Comparison of ENCODE assay signal across 12 cellular contexts in genomic region chr7:44636041-44636580, GRCh38. TPM values are rescaled to one million over a fixed set of nuclear protein-coding genes. Genes with fewer than 3 reads are reported as not detected.
DNase-seq lines count a peak whose midpoint lies in the region; ATAC-seq and TF ChIP-seq lines count a peak whose summit lies in the region.
"Had no signal": no experiment of that assay in that cellular context is flagged by ENCODE, and none has a peak within 500 bp of the region (broad histone marks: within the 10 kb centered on the region; RNA-seq: fewer than 3 reads in every experiment).

No MANE protein-coding gene starts in this region.

- peaks cover 24% of the 10 kb centered on the region for H3K4me1 ChIP-seq in GM23338 (ENCODE audit: insufficient read depth)
- no peaks in the 10 kb centered on the region for H3K4me1 ChIP-seq in endodermal cell (ENCODE audit: control insufficient read depth, insufficient read depth, low read length)
- H3K4me1 ChIP-seq in rectal smooth muscle tissue (ENCODE audit: control insufficient read depth, insufficient read depth, low read length) = peaks cover 30% of the 10 kb centered on the region

- no peak overlapping the region; the same call in 1 of the 2 replicates for H3K27ac ChIP-seq in GM23338 (ENCODE audit: low read depth)
- H3K27ac ChIP-seq in endodermal cell (ENCODE audit: low read depth, low read length) = no peak overlapping the region
- peak overlapping the region; percentile 15 for H3K27ac ChIP-seq in rectal smooth muscle tissue (ENCODE audit: low read depth, low read length)

- no peaks in the 10 kb centered on the region for H3K9me3 ChIP-seq in endodermal cell (ENCODE audit: control insufficient read depth, low read length)

- peaks cover 8% of the 10 kb centered on the region for H3K27me3 Mint-ChIP-seq in GM23338 (ENCODE audit: insufficient read depth, low read depth, poor library complexity)
- H3K27me3 Mint-ChIP-seq in endodermal cell (ENCODE audit: insufficient read depth) = no peaks in the 10 kb centered on the region

- H3K4me3 ChIP-seq in GM23338 (no peak overlapping the region), endodermal cell (ENCODE audit: low read length) (no peak overlapping the region), rectal smooth muscle tissue (ENCODE audit: low read length) (no peak overlapping the region)
- H3K4me3 ChIP-seq: dorsolateral prefrontal cortex had no signal

- no peak overlapping the region for H3K4me2 ChIP-seq in GM23338

- 83 to 92% methylated on average over 2 to 3 of the region's 3 CpGs for WGBS in endodermal cell (ENCODE audit: insufficient coverage in 1 of 2, insufficient read length in 1 of 2), 2 experiments

- no peak overlapping the region for H2AFZ ChIP-seq in GM23338

- TF ChIP-seq CTCF in GM23338 (conservative IDR thresholded peaks at IDR 0.05; ENCODE audit: low read depth in 2 of 2) (no peak), endodermal cell (conservative IDR thresholded peaks at IDR 0.05) (no peak)

- no peak for DNase-seq in GM23338 (ENCODE audit: low spot score)
- DNase-seq in RPMI8226 = peak; percentile 82
- DNase-seq in endodermal cell = peak; percentile 43
- DNase-seq in G401 (ENCODE audit: low spot score) = no peak
- DNase-seq: activated gamma-delta T cell treated with Interleukin-2 at 50 U/mL for 16 hours, DMS53, dorsolateral prefrontal cortex, NCI-H524 treated with DMSO at 0.1 percent for 48 hours had no signal

- ATAC-seq in GM23338 = peak; percentile 5; the same call in 2 of the 3 replicates
- no peak for ATAC-seq in HG02759 (IDR thresholded peaks at IDR 0.05; ENCODE audit: unreplicated experiment)
- no peak for ATAC-seq in GM21737 (IDR thresholded peaks at IDR 0.05; ENCODE audit: unreplicated experiment)
- no peak for ATAC-seq in GM21360 (IDR thresholded peaks at IDR 0.05; ENCODE audit: unreplicated experiment)

- no peaks in the 10 kb centered on the region for H3K27me3 ChIP-seq in GM23338 (ENCODE audit: insufficient read depth)
- H3K27me3 ChIP-seq in endodermal cell (ENCODE audit: control insufficient read depth, insufficient read depth, low read length, poor library complexity, severe bottlenecking) = no peaks in the 10 kb centered on the region
- H3K27me3 ChIP-seq in rectal smooth muscle tissue (ENCODE audit: control insufficient read depth, insufficient read depth, low read length) = no peaks in the 10 kb centered on the region
- H3K27me3 ChIP-seq: dorsolateral prefrontal cortex had no signal

- H4K20me1 ChIP-seq in GM23338 (replicated peaks; ENCODE audit: insufficient read depth) = peaks cover 3% of the 10 kb centered on the region

- no peaks in the 10 kb centered on the region for H3F3A ChIP-seq in GM23338 (replicated peaks; ENCODE audit: low read depth)

- in situ Hi-C loops in G401 (cut with HindIII; ENCODE audit: low sequenced_read_pairs) = no loop called here

- H3K36me3 Mint-ChIP-seq in GM23338 (ENCODE audit: low read depth) (peaks cover 6% of the 10 kb centered on the region; the same call in 2 of the 3 replicates), endodermal cell (ENCODE audit: low read depth) (peaks cover 5% of the 10 kb centered on the region)

- H3K4me3 Mint-ChIP-seq in GM23338 = no peak overlapping the region
- no peak overlapping the region for H3K4me3 Mint-ChIP-seq in endodermal cell

- H3K4me1 Mint-ChIP-seq in GM23338 (peaks cover 59% of the 10 kb centered on the region), endodermal cell (peaks cover 26% of the 10 kb centered on the region)

- H3K27ac Mint-ChIP-seq in GM23338 (peak overlapping the region; percentile 50; the same call in 1 of the 2 replicates), endodermal cell (no peak overlapping the region)

- H3K9ac ChIP-seq in endodermal cell (ENCODE audit: extremely low read depth, low read length, poor library complexity, severe bottlenecking) = no peak overlapping the region
- no peak overlapping the region for H3K9ac ChIP-seq in rectal smooth muscle tissue (ENCODE audit: low read length)

- H3K9me2 ChIP-seq in GM23338 (ENCODE audit: insufficient read depth) = no peaks in the 10 kb centered on the region

- H3K9me3 Mint-ChIP-seq in GM23338 (no peaks in the 10 kb centered on the region), endodermal cell (no peaks in the 10 kb centered on the region)

- no peaks in the 10 kb centered on the region for H3K36me3 ChIP-seq in GM23338 (ENCODE audit: insufficient read depth)
- H3K36me3 ChIP-seq in endodermal cell (ENCODE audit: control insufficient read depth, insufficient read depth, low read length) = no peaks in the 10 kb centered on the region
- H3K36me3 ChIP-seq in rectal smooth muscle tissue (ENCODE audit: control insufficient read depth, insufficient read depth, low read length) = no peaks in the 10 kb centered on the region

- peaks cover 22% of the 10 kb centered on the region for H3K79me2 ChIP-seq in GM23338 (replicated peaks; ENCODE audit: insufficient read depth)

TF ChIP-seq in GM23338, 12 proteins besides CTCF, POLR2A, EP300 and RAD21 (continues in another document):
- no peak for TF ChIP-seq JUNB (IDR thresholded peaks at IDR 0.05; ENCODE audit: unreplicated experiment)
- no peak for TF ChIP-seq POLR2AphosphoS5 (IDR thresholded peaks at IDR 0.05; ENCODE audit: low read depth)
- TF ChIP-seq EZH2 (IDR thresholded peaks at IDR 0.05; ENCODE audit: low read depth, unreplicated experiment) = no peak
- no peak for TF ChIP-seq STAT1 (IDR thresholded peaks at IDR 0.05; ENCODE audit: unreplicated experiment)
- no peak for TF ChIP-seq NANOG (IDR thresholded peaks at IDR 0.05; ENCODE audit: borderline replicate concordance)
- TF ChIP-seq ETS1 (IDR thresholded peaks at IDR 0.05) = no peak
- no peak for TF ChIP-seq ZNF114 (CRISPR knock-in tag; IDR thresholded peaks at IDR 0.05)

RNA-seq across cellular contexts. Expression of gene OGDH, which starts 29.7 kb away (rescaled TPM):
- total RNA-seq in GM23338 (2014; rRNA removed; shearing (Covaris generic)) = 74.8 and 76.9 TPM in 2 replicates
- 13.5 and 16.5 TPM in 2 replicates for polyA plus RNA-seq in GM23338 (2016; fragmentation: Nextera tagmentation; extraction: Ambion mirVana)
- total RNA-seq in endodermal cell = 10 to 100 TPM; 82.5 to 96.0 TPM
- polyA plus RNA-seq in endodermal cell (2013, experiment 1 of 2) = 42.6 TPM
- 42.7 TPM for polyA plus RNA-seq in endodermal cell (2013, experiment 2 of 2)
- total RNA-seq in G401 (2014; rRNA removed; shearing (Covaris generic)) = 66.4 and 78.8 TPM in 2 replicates

RNA-seq across cellular contexts. Expression of gene TMED4, which starts 54.1 kb away (rescaled TPM):
- total RNA-seq in GM23338 (2014; rRNA removed; shearing (Covaris generic)) = 75.1 and 98.5 TPM in 2 replicates
- 41.8 and 43.5 TPM in 2 replicates for polyA plus RNA-seq in GM23338 (2016; fragmentation: Nextera tagmentation; extraction: Ambion mirVana)
- total RNA-seq in endodermal cell = 100 to 1,000 TPM in 1 of 2 donors, 10 to 100 TPM in 1; 75.4 to 109 TPM
- polyA plus RNA-seq in endodermal cell (2013, experiment 1 of 2) = 105 TPM
- polyA plus RNA-seq in endodermal cell (2013, experiment 2 of 2) = 95.6 TPM
- total RNA-seq in G401 (2014; rRNA removed; shearing (Covaris generic)) = 105 and 124 TPM in 2 replicates

Comparison
In these comparisons a context has a peak if more than half of its experiments do, and no peak if none do; other contexts are left out.
1. DNase-seq: peak in RPMI8226 (single experiment) and endodermal cell (single experiment); none in GM23338 (single experiment) and G401 (single experiment).